Comparison of ENCODE assay signal across 21 cellular contexts in the genomic region with DNA sequence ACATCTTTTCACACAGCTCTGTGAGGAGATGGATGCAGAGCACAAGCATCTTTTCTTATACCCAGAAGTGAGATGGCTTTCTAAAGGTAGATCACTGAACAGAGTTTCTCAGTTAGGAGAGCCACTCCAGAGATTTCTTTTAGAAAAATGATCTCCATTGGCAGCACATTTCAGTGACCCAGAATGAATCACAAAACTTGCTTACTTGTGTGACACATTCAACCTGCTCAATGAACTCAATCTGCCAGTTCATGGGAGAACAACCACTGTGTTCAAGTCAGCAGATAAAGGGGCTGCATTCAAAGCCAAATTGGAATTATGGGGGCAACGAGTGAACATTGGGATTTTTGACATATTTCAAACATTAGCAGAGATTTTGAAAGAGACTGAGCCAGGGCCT.
A peak's percentile ranks its signal among the peaks of the same experiment; 100 is the strongest.
DNase-seq lines count a peak whose midpoint lies in the region; ATAC-seq, FAIRE-seq and TF ChIP-seq lines count a peak whose summit lies in the region.
"Had no signal": no experiment of that assay in that cellular context is flagged by ENCODE, and none has a peak within 500 bp of the region (broad histone marks: within the 10 kb centered on the region; RNA-seq: fewer than 3 reads in every experiment).

No MANE protein-coding gene starts in this region.

- H2BK15ac ChIP-seq in mesendoderm (replicated peaks; ENCODE audit: low read depth): no peak overlapping the region

- no peaks in the 10 kb centered on the region for H3K27me3 ChIP-seq in bronchial epithelial cell (ENCODE audit: control insufficient read depth, insufficient read depth, low read length)
- H3K27me3 ChIP-seq in mesendoderm (ENCODE audit: insufficient read depth, low read length, poor library complexity): no peaks in the 10 kb centered on the region
- H3K27me3 ChIP-seq: BLaER1 treated with 17β-estradiol and CSF1 and Interleukin-3, amounts not matched to agents 10 nM and 100 nM had no signal

- ATAC-seq in GM21423 (IDR thresholded peaks at IDR 0.05; ENCODE audit: unreplicated experiment): no peak

- TF ChIP-seq CTCF in D721Med (IDR thresholded peaks at IDR 0.05; ENCODE audit: insufficient read depth, missing control alignments) (no peak), bronchial epithelial cell (IDR thresholded peaks at IDR 0.05; ENCODE audit: insufficient read depth, low read length, severe bottlenecking) (no peak)

- DNase-seq in D721Med (ENCODE audit: insufficient read length, low spot score) (no peak), LHCN-M2 (ENCODE audit: low read depth) (peak; percentile 33), bronchial epithelial cell (ENCODE audit: low read depth) (peak; percentile 42), mesendoderm (no peak), NCI-H748 treated with DMSO at 0.1 percent for 48 hours (lab: John Stamatoyannopoulos, UW) (no peak), ecto neural progenitor cell (ENCODE audit: low spot score) (no peak)
- DNase-seq: 8988T; Caco-2; CD4-positive, alpha-beta memory T cell; GF-D8; H9; NCI-H1694; NCI-H2081; NCI-H2171; OCI-M1; RPMI8226; SHP77; SW 1271 had no signal

- H3K79me1 ChIP-seq in mesendoderm (ENCODE audit: low read length): no peaks in the 10 kb centered on the region

- no peaks in the 10 kb centered on the region for H3K4me1 ChIP-seq in mesendoderm (ENCODE audit: control insufficient read depth, low read depth, low read length)
- H3K4me1 ChIP-seq: Caco-2 had no signal

- FAIRE-seq in D721Med (lab: Jason Lieb, UNC): peak; percentile 53
- no peak for FAIRE-seq in bronchial epithelial cell (lab: Jason Lieb, UNC)
- FAIRE-seq: HTR-8/SVneo had no signal

- H4K8ac ChIP-seq in mesendoderm (ENCODE audit: low read depth, low read length): no peak overlapping the region

- H4K5ac ChIP-seq in mesendoderm (ENCODE audit: low read length): no peak overlapping the region

- WGBS in mesendoderm (ENCODE audit: extremely low coverage, insufficient coverage, low lambda C conversion rate): no CpG with 5 or more reads among the region's 1 CpG

- no peak overlapping the region for H2BK5ac ChIP-seq in mesendoderm (ENCODE audit: low read length)

- peak overlapping the region; percentile 25 for H3K27ac ChIP-seq in mesendoderm (ENCODE audit: low read depth, low read length)
- H3K27ac ChIP-seq: BLaER1 treated with 17β-estradiol and CSF1 and Interleukin-3, amounts not matched to agents 10 nM and 100 nM had no signal

- no peaks in the 10 kb centered on the region for H3K36me3 ChIP-seq in bronchial epithelial cell (ENCODE audit: control insufficient read depth, insufficient read depth, low read length)
- no peaks in the 10 kb centered on the region for H3K36me3 ChIP-seq in mesendoderm (ENCODE audit: control insufficient read depth, insufficient read depth, low read length)
- H3K36me3 ChIP-seq: BLaER1 treated with 17β-estradiol and CSF1 and Interleukin-3, amounts not matched to agents 10 nM and 100 nM had no signal

- no peak overlapping the region for H3K4me2 ChIP-seq in mesendoderm (ENCODE audit: low read length)
- H3K4me2 ChIP-seq: BLaER1 treated with 17β-estradiol and CSF1 and Interleukin-3, amounts not matched to agents 10 nM and 100 nM had no signal

- no peak overlapping the region for H3K4me3 ChIP-seq in bronchial epithelial cell (ENCODE audit: low read depth, low read length)
- H3K4me3 ChIP-seq in mesendoderm (ENCODE audit: low read length): no peak overlapping the region
- H3K4me3 ChIP-seq: BLaER1 treated with 17β-estradiol and CSF1 and Interleukin-3, amounts not matched to agents 10 nM and 100 nM had no signal

- H2AK5ac ChIP-seq in mesendoderm (ENCODE audit: low read length): no peak overlapping the region

- no peak overlapping the region for H2BK120ac ChIP-seq in mesendoderm (ENCODE audit: low read depth, low read length)

- no peaks in the 10 kb centered on the region for H3K79me2 ChIP-seq in mesendoderm (ENCODE audit: control insufficient read depth, insufficient read depth, low read length)

- no peak overlapping the region for H3K23ac ChIP-seq in mesendoderm (ENCODE audit: low read length)

- no peak overlapping the region for H3K18ac ChIP-seq in mesendoderm (ENCODE audit: low read length)

- no peak overlapping the region for H3K4ac ChIP-seq in mesendoderm (ENCODE audit: low read depth, low read length)

- H3K56ac ChIP-seq in mesendoderm (ENCODE audit: low read length): no peak overlapping the region

- no peak overlapping the region for H3K9ac ChIP-seq in mesendoderm (ENCODE audit: low read length)
- H3K9ac ChIP-seq: BLaER1 treated with 17β-estradiol and CSF1 and Interleukin-3, amounts not matched to agents 10 nM and 100 nM had no signal

Comparison
In these comparisons a context has a peak if more than half of its experiments do, and no peak if none do; other contexts are left out.
1. DNase-seq: peak in LHCN-M2 (single experiment) and bronchial epithelial cell (single experiment); none in D721Med (single experiment), mesendoderm (single experiment), NCI-H748 treated with DMSO at 0.1 percent for 48 hours (single experiment) and ecto neural progenitor cell (single experiment).